ENCODE assay signal across 8 cellular contexts in the genomic region with DNA sequence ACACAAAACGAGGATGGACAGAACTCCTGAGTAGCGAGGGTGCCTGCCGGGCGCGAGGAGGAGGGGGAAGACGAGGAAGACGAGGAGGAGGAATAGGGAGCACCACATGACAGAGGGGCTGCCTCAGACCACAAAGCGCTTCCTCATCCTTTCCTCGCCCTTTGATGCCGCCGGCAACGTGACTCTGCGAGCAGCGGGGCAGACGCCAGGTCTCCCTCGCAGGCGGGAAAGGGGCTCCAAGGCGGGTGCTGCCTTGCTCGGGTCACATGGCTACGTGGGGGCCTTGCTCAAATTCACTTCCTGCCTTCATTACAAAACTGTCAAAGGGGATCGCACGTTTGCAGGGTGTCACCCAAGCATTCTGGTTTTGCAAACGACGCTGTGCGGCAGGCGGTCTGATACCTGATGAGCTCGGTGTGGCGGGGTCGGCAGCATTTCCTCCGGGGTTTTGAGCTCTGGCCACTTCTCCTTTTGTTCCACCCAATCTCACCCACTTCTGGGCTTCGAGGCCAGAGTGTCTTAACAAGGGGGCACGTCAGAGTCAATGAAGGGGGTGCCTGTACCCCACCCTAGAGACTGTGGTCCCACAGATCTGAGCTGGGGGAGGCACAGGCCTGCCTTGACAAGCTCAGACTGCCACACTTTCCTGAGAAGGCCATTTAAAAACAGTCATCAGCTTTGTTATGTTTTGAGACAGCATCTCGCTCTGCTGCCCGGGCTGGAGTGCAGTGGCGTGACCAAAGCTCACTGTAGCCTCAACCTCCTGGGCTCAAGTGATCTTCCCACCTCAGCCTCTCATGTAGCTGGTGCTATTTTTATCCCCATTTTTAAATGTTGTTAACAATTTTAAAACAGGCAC. TPM values are rescaled to one million over a fixed set of nuclear protein-coding genes. Genes with fewer than 3 reads are reported as not detected.
A peak's percentile ranks its signal among the peaks of the same experiment; 100 is the strongest.
DNase-seq lines count a peak whose midpoint lies in the region; ATAC-seq and TF ChIP-seq lines count a peak whose summit lies in the region.

No MANE protein-coding gene starts in this region.

- no peak overlapping the region for H3K4me3 Mint-ChIP-seq in glutamatergic neuron (ENCODE audit: unreplicated experiment)

- H3K9me3 Mint-ChIP-seq in glutamatergic neuron (ENCODE audit: unreplicated experiment) = peaks cover 10% of the 10 kb centered on the region

- H3K27ac ChIP-seq in skin epidermis = peak overlapping the region in 11 of 21 experiments; percentile 9 to 88 (median 57)

- peak; percentile 78 for DNase-seq in activated CD8-positive, alpha-beta memory T cell treated with anti-CD3 and anti-CD28 coated beads, Interleukin-2, amount 50 U/mL, for 48 hours
- DNase-seq in OCI-M1 (lab: John Stamatoyannopoulos, UW) (no peak), NCI-H2196 (lab: John Stamatoyannopoulos, UW; ENCODE audit: unreplicated experiment) (no peak), glutamatergic neuron (no peak)

- no peak overlapping the region for H3K4me3 ChIP-seq in skin epidermis

- peaks cover 8% of the 10 kb centered on the region for H3K27me3 Mint-ChIP-seq in glutamatergic neuron (ENCODE audit: unreplicated experiment)

- peaks cover 6% of the 10 kb centered on the region for H3K4me1 Mint-ChIP-seq in glutamatergic neuron (ENCODE audit: low read depth, unreplicated experiment)

- no peak overlapping the region for H3K27ac Mint-ChIP-seq in glutamatergic neuron (ENCODE audit: unreplicated experiment)

- TF ChIP-seq CTCF in glutamatergic neuron (IDR thresholded peaks at IDR 0.05; ENCODE audit: partially characterized antibody, unreplicated experiment) = no peak

- ATAC-seq in GM18909 (IDR thresholded peaks at IDR 0.05; ENCODE audit: poor library complexity, unreplicated experiment) = peak; percentile 67
- peak; percentile 43 for ATAC-seq in HG03520 (IDR thresholded peaks at IDR 0.05; ENCODE audit: unreplicated experiment)
- no peak for ATAC-seq in GM18873 (IDR thresholded peaks at IDR 0.05; ENCODE audit: low FRiP score, unreplicated experiment)

- peaks cover 5% of the 10 kb centered on the region for H3K36me3 Mint-ChIP-seq in glutamatergic neuron (ENCODE audit: unreplicated experiment)

RNA-seq across cellular contexts. Expression of a gene that starts 14.9 kb away (rescaled TPM):
- 148 TPM for total RNA-seq in glutamatergic neuron (ENCODE audit: unreplicated experiment)

RNA-seq across cellular contexts. Expression of a gene that starts 42.3 kb away (rescaled TPM):
- total RNA-seq in glutamatergic neuron (ENCODE audit: unreplicated experiment) = 21.8 TPM

RNA-seq across cellular contexts. Expression of a gene that starts 44.4 kb away (rescaled TPM):
- total RNA-seq in glutamatergic neuron (ENCODE audit: unreplicated experiment) = not detected
